1 cellular context compared by ENCODE assay signal in the genomic region with DNA sequence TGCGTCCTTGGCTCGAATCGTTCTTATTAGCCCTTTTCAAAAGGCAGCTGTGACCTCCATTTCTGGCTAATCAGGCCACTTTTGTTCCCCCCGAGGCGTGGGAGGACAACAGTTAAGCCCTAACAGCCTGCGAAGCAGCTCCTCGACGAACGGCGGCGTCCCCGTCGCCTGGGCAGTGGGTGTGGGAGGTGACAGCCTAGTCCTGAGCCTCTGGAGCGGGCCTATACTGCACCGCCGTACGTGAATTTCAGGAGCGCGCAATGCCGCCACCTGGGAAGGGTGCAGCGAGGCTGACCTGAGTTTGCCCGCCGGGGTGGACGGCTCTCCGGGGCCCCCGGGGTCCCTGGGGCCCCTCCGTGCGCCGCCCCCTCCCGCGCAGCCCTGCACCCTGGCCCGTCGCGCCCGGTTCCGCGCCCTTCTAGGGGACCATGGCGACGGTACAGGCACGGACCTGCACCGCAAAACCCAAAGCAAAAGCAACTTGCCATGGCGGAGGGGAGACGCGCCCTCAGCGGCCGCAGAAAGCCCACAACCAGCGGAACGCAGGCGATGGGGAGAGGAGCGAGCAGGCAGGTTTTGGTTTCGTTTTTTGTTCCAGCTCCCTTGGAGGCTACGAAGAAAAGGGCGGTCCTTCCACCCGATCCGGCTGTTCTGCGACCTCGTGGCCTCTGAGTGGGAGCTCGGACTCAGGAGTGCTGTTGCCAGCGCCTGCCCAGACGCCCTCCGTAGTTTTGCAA.
A peak's percentile ranks its signal among the peaks of the same experiment; 100 is the strongest.
TF ChIP-seq lines count a peak whose summit lies in the region.

Gene RBM43 (minus strand): TSS at position 624 of the 737 bp plus-strand sequence. CDS start 136 bp downstream, at position 488.

TF ChIP-seq in K562, 482 proteins besides CTCF, POLR2A, EP300 and RAD21 (continued from another document and continues in another):
- no peak for TF ChIP-seq RFX5 (IDR thresholded peaks at IDR 0.05; ENCODE audit: low read depth, low read length)
- peak; percentile 19; the same call in 1 of the 2 replicates for TF ChIP-seq FOXP1 (CRISPR knock-in tag; IDR thresholded peaks at IDR 0.05)
- peak; percentile 66 for TF ChIP-seq KLF16 (IDR thresholded peaks at IDR 0.05)
- TF ChIP-seq ZSCAN29 (IDR thresholded peaks at IDR 0.05) = 0 out of 2 replicates have a peak, but pooled peaks have one; percentile 25
- peak; percentile 94 for TF ChIP-seq MYC (IDR thresholded peaks at IDR 0.05; ENCODE audit: low read depth, low read length)
- no peak for TF ChIP-seq MYC (CRISPR knock-in tag; IDR thresholded peaks at IDR 0.05; ENCODE audit: borderline replicate concordance, low read depth)
- peak; percentile 38; the same call in 1 of the 2 replicates for TF ChIP-seq ZNF133 (CRISPR knock-in tag; IDR thresholded peaks at IDR 0.05)
- no peak for TF ChIP-seq NFE2L1 (tag; IDR thresholded peaks at IDR 0.05; ENCODE audit: borderline replicate concordance, low read depth)
- no peak for TF ChIP-seq CHD2 (IDR thresholded peaks at IDR 0.05; ENCODE audit: low read depth, low read length)
- TF ChIP-seq ZNF282 (CRISPR knock-in tag; IDR thresholded peaks at IDR 0.05) = peak; percentile 94; the same call in 1 of the 2 replicates
- TF ChIP-seq, protein P1, sequence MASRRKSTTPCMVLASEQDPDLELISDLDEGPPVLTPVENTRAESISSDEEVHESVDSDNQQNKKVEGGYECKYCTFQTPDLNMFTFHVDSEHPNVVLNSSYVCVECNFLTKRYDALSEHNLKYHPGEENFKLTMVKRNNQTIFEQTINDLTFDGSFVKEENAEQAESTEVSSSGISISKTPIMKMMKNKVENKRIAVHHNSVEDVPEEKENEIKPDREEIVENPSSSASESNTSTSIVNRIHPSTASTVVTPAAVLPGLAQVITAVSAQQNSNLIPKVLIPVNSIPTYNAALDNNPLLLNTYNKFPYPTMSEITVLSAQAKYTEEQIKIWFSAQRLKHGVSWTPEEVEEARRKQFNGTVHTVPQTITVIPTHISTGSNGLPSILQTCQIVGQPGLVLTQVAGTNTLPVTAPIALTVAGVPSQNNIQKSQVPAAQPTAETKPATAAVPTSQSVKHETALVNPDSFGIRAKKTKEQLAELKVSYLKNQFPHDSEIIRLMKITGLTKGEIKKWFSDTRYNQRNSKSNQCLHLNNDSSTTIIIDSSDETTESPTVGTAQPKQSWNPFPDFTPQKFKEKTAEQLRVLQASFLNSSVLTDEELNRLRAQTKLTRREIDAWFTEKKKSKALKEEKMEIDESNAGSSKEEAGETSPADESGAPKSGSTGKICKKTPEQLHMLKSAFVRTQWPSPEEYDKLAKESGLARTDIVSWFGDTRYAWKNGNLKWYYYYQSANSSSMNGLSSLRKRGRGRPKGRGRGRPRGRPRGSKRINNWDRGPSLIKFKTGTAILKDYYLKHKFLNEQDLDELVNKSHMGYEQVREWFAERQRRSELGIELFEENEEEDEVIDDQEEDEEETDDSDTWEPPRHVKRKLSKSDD (conservative IDR thresholded peaks at IDR 0.05; ENCODE audit: low read length) = no peak
- TF ChIP-seq MCM2 (IDR thresholded peaks at IDR 0.05; ENCODE audit: low read depth) = no peak
- TF ChIP-seq, protein P2, sequence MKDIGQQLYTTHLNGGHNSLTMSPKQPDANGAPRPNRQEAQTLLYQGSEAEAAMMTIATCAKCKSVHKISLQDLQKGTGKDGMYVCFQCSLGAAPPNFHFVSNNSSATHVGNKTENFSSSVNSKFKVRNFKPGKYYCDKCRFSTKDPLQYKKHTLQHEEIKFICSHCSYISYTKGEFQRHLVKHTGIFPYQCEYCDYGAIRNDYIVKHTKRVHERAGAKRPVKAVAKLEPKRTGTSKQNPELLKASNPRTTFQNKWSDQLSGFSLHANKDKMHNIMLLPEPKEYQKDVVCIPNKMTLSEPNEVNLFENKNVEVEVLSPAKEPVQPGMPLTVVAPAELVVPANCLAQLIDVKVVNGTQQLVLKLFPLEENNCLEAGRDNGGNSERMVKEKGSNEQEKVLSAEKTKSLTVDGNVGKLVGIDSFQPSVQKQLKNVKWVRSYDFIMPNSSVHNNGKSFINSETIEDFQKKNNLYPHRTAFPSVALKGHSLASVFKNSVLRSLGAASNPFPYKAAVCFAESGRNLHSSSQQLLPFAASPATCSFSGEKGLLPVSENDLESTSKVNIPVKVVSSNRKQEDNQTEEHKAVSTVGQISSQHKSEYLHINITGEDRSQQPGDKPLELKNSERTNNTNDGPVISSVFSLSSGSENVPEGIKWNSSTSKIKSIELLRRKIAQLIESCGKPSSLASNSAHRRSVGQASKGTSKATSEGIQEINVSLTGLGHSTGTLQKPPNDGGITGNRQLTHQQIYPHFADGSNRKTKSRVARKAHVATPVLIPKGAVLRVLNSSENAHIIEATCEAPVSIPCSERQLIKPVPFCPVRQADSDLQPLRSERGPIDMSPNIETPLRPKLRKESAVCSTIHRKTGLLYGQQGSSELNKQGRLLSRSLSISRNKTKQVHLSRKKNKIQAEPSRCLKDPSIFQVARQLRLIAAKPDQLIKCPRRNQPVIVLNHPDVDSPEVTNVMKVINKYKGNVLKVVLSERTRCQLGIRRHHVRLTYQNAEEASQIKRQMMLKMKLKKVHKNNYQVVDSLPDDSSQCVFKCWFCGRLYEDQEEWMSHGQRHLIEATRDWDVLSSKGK (CRISPR knock-in tag; IDR thresholded peaks at IDR 0.05) = no peak
- TF ChIP-seq, protein P3, sequence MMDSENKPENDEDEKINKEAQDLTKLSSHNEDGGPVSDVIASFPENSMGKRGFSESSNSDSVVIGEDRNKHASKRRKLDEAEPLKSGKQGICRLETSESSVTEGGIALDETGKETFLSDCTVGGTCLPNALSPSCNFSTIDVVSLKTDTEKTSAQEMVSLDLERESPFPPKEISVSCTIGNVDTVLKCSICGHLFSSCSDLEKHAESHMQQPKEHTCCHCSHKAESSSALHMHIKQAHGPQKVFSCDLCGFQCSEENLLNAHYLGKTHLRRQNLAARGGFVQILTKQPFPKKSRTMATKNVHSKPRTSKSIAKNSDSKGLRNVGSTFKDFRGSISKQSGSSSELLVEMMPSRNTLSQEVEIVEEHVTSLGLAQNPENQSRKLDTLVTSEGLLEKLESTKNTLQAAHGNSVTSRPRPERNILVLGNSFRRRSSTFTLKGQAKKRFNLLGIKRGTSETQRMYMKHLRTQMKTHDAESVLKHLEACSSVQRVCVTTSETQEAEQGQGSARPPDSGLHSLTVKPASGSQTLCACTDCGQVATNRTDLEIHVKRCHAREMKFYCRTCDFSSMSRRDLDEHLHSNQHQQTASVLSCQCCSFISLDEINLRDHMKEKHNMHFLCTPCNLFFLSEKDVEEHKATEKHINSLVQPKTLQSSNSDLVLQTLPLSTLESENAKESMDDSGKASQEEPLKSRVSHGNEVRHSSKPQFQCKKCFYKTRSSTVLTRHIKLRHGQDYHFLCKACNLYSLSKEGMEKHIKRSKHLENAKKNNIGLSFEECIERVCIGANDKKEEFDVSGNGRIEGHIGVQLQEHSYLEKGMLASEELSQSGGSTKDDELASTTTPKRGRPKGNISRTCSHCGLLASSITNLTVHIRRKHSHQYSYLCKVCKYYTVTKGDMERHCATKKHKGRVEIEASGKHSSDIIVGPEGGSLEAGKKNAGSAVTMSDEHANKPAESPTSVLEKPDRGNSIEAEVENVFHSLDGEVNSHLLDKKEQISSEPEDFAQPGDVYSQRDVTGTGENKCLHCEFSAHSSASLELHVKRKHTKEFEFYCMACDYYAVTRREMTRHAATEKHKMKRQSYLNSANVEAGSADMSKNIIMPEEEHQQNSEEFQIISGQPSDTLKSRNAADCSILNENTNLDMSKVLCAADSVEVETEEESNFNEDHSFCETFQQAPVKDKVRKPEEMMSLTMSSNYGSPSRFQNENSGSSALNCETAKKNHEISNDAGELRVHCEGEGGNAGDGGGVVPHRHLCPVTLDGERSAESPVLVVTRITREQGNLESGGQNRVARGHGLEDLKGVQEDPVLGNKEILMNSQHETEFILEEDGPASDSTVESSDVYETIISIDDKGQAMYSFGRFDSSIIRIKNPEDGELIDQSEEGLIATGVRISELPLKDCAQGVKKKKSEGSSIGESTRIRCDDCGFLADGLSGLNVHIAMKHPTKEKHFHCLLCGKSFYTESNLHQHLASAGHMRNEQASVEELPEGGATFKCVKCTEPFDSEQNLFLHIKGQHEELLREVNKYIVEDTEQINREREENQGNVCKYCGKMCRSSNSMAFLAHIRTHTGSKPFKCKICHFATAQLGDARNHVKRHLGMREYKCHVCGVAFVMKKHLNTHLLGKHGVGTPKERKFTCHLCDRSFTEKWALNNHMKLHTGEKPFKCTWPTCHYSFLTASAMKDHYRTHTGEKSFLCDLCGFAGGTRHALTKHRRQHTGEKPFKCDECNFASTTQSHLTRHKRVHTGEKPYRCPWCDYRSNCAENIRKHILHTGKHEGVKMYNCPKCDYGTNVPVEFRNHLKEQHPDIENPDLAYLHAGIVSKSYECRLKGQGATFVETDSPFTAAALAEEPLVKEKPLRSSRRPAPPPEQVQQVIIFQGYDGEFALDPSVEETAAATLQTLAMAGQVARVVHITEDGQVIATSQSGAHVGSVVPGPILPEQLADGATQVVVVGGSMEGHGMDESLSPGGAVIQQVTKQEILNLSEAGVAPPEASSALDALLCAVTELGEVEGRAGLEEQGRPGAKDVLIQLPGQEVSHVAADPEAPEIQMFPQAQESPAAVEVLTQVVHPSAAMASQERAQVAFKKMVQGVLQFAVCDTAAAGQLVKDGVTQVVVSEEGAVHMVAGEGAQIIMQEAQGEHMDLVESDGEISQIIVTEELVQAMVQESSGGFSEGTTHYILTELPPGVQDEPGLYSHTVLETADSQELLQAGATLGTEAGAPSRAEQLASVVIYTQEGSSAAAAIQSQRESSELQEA (IDR thresholded peaks at IDR 0.05; ENCODE audit: low read depth) = no peak; the same call in none of the 2 replicates
- TF ChIP-seq SETDB1 (IDR thresholded peaks at IDR 0.05; ENCODE audit: low read length) = no peak
- no peak for TF ChIP-seq ZNF586 (CRISPR knock-in tag; conservative IDR thresholded peaks at IDR 0.05)
- TF ChIP-seq E4F1 (CRISPR knock-in tag; IDR thresholded peaks at IDR 0.05; ENCODE audit: borderline replicate concordance) = no peak
- no peak for TF ChIP-seq ZNF764 (CRISPR knock-in tag; IDR thresholded peaks at IDR 0.05; ENCODE audit: low read depth)
- no peak for TF ChIP-seq BDP1 (IDR thresholded peaks at IDR 0.05; ENCODE audit: insufficient read depth, insufficient read length)
- TF ChIP-seq ZNF347 (CRISPR knock-in tag; IDR thresholded peaks at IDR 0.05; ENCODE audit: low read depth) = no peak
- peak; percentile 61 for TF ChIP-seq BHLHE40 (IDR thresholded peaks at IDR 0.05; ENCODE audit: low read length)
- peak; percentile 32; the same call in 1 of the 2 replicates for TF ChIP-seq MTA3 (IDR thresholded peaks at IDR 0.05; ENCODE audit: borderline replicate concordance)
- no peak for TF ChIP-seq ASH1L (IDR thresholded peaks at IDR 0.05; ENCODE audit: borderline replicate concordance, low read depth, partially characterized antibody)
- TF ChIP-seq, protein P4, sequence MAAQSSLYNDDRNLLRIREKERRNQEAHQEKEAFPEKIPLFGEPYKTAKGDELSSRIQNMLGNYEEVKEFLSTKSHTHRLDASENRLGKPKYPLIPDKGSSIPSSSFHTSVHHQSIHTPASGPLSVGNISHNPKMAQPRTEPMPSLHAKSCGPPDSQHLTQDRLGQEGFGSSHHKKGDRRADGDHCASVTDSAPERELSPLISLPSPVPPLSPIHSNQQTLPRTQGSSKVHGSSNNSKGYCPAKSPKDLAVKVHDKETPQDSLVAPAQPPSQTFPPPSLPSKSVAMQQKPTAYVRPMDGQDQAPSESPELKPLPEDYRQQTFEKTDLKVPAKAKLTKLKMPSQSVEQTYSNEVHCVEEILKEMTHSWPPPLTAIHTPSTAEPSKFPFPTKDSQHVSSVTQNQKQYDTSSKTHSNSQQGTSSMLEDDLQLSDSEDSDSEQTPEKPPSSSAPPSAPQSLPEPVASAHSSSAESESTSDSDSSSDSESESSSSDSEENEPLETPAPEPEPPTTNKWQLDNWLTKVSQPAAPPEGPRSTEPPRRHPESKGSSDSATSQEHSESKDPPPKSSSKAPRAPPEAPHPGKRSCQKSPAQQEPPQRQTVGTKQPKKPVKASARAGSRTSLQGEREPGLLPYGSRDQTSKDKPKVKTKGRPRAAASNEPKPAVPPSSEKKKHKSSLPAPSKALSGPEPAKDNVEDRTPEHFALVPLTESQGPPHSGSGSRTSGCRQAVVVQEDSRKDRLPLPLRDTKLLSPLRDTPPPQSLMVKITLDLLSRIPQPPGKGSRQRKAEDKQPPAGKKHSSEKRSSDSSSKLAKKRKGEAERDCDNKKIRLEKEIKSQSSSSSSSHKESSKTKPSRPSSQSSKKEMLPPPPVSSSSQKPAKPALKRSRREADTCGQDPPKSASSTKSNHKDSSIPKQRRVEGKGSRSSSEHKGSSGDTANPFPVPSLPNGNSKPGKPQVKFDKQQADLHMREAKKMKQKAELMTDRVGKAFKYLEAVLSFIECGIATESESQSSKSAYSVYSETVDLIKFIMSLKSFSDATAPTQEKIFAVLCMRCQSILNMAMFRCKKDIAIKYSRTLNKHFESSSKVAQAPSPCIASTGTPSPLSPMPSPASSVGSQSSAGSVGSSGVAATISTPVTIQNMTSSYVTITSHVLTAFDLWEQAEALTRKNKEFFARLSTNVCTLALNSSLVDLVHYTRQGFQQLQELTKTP (IDR thresholded peaks at IDR 0.05; ENCODE audit: low read depth in 1 of 2, partially characterized antibody in 2 of 2) = no peak
- TF ChIP-seq, protein P5, sequence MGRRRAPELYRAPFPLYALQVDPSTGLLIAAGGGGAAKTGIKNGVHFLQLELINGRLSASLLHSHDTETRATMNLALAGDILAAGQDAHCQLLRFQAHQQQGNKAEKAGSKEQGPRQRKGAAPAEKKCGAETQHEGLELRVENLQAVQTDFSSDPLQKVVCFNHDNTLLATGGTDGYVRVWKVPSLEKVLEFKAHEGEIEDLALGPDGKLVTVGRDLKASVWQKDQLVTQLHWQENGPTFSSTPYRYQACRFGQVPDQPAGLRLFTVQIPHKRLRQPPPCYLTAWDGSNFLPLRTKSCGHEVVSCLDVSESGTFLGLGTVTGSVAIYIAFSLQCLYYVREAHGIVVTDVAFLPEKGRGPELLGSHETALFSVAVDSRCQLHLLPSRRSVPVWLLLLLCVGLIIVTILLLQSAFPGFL (CRISPR knock-in tag; IDR thresholded peaks at IDR 0.05) = no peak
- no peak for TF ChIP-seq ATF1 (CRISPR knock-in tag; IDR thresholded peaks at IDR 0.05)
- peak; percentile 79 for TF ChIP-seq ATF1 (tag; IDR thresholded peaks at IDR 0.05)
- TF ChIP-seq, protein P6, sequence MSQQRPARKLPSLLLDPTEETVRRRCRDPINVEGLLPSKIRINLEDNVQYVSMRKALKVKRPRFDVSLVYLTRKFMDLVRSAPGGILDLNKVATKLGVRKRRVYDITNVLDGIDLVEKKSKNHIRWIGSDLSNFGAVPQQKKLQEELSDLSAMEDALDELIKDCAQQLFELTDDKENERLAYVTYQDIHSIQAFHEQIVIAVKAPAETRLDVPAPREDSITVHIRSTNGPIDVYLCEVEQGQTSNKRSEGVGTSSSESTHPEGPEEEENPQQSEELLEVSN (IDR thresholded peaks at IDR 0.05; ENCODE audit: borderline replicate concordance in 1 of 2, extremely low read depth in 1 of 2, insufficient read depth in 1 of 2, insufficient read length in 1 of 2, low read depth in 1 of 2, low read length in 1 of 2, poor library complexity in 1 of 2, severe bottlenecking in 1 of 2) = peak; percentile 89 to 94
